ENCODE assay signal across 8 cellular contexts in genomic region chr15:89129123-89129815, GRCh38. TPM values are rescaled to one million over a fixed set of nuclear protein-coding genes. Genes with fewer than 3 reads are reported as not detected.
DNase-seq lines count a peak whose midpoint lies in the region; ATAC-seq and TF ChIP-seq lines count a peak whose summit lies in the region.

No MANE protein-coding gene starts in this region.

- H4K20me1 ChIP-seq in H9 (ENCODE audit: control insufficient read depth, insufficient read depth, insufficient read length): no peaks in the 10 kb centered on the region

- no peak overlapping the region for H2BK20ac ChIP-seq in H9 (ENCODE audit: low read depth, low read length, poor library complexity, severe bottlenecking)

- H4K5ac ChIP-seq in H9 (ENCODE audit: insufficient read length, low read depth, low read length): no peak overlapping the region

- H3K27me3 ChIP-seq in BE2C: no peaks in the 10 kb centered on the region
- no peaks in the 10 kb centered on the region for H3K27me3 ChIP-seq in H9 (ENCODE audit: insufficient read depth, low read length)
- no peaks in the 10 kb centered on the region for H3K27me3 ChIP-seq in SJCRH30
- H3K27me3 ChIP-seq in iPS DF 6.9 (ENCODE audit: control insufficient read depth, insufficient read depth, low read length): no peaks in the 10 kb centered on the region

- no CpG with 5 or more reads among the region's 3 CpGs for WGBS in H9 (ENCODE audit: extremely low coverage, insufficient read length, low lambda C conversion rate)
- WGBS in iPS DF 6.9 (ENCODE audit: insufficient coverage, insufficient read length): no CpG with 5 or more reads among the region's 3 CpGs

- H2BK12ac ChIP-seq in H9 (ENCODE audit: insufficient read length, low read depth, low read length): no peak overlapping the region

- H2BK120ac ChIP-seq in H9 (ENCODE audit: low read depth, low read length, poor library complexity, severe bottlenecking): no peak overlapping the region

- peak; percentile 91 for TF ChIP-seq CTCF in BE2C (IDR thresholded peaks at IDR 0.05; ENCODE audit: low read depth, low read length)
- TF ChIP-seq CTCF in H9 (conservative IDR thresholded peaks at IDR 0.05): peak; percentile 93

- H3K9ac ChIP-seq in H9 (ENCODE audit: extremely low read depth, insufficient read length, low read length): no peak overlapping the region

- H3K27ac ChIP-seq in H9 (ENCODE audit: insufficient read length, low read depth, low read length) (no peak overlapping the region), SJCRH30 (no peak overlapping the region), iPS DF 6.9 (ENCODE audit: low read length) (no peak overlapping the region)

- no peak overlapping the region for H3T11ph ChIP-seq in H9 (ENCODE audit: low read length)

- H3K4me1 ChIP-seq in BE2C (peaks cover 8% of the 10 kb centered on the region; the same call in 1 of the 2 replicates), H9 (ENCODE audit: insufficient read depth, low read length) (no peaks in the 10 kb centered on the region), SJCRH30 (no peaks in the 10 kb centered on the region), iPS DF 6.9 (ENCODE audit: control insufficient read depth, insufficient read depth, low read length) (no peaks in the 10 kb centered on the region; the same call in 1 of the 2 replicates)

- H3K36me3 ChIP-seq in BE2C: peaks cover 38% of the 10 kb centered on the region
- peaks cover 10% of the 10 kb centered on the region for H3K36me3 ChIP-seq in SJCRH30
- no peaks in the 10 kb centered on the region for H3K36me3 ChIP-seq in iPS DF 6.9 (ENCODE audit: control insufficient read depth, insufficient read depth, low read length)

- H3K79me2 ChIP-seq in H9 (ENCODE audit: insufficient read depth, low read length): no peaks in the 10 kb centered on the region

- ATAC-seq in HG02588 (IDR thresholded peaks at IDR 0.05; ENCODE audit: unreplicated experiment): no peak

- no peak overlapping the region for H3K4me2 ChIP-seq in H9 (ENCODE audit: insufficient read depth, insufficient read length, low read length)

- H3K9me3 ChIP-seq in BE2C (no peaks in the 10 kb centered on the region), H9 (ENCODE audit: control insufficient read depth, low read depth, low read length) (no peaks in the 10 kb centered on the region), SJCRH30 (replicated peaks) (no peaks in the 10 kb centered on the region), iPS DF 6.9 (ENCODE audit: control insufficient read depth, insufficient read depth, low read length) (no peaks in the 10 kb centered on the region)

- no peak overlapping the region for H3K56ac ChIP-seq in H9 (ENCODE audit: insufficient read length, low read depth, low read length)

- H3K18ac ChIP-seq in H9 (ENCODE audit: insufficient read length, low read depth, low read length): no peak overlapping the region

- H3K4me3 ChIP-seq in BE2C (ENCODE audit: low read depth, low read length) (no peak overlapping the region), SJCRH30 (no peak overlapping the region), iPS DF 6.9 (ENCODE audit: low read length) (no peak overlapping the region)

- no peaks in the 10 kb centered on the region for H3K79me1 ChIP-seq in H9 (ENCODE audit: insufficient read depth, low read depth, low read length, poor library complexity, severe bottlenecking)

- H2BK5ac ChIP-seq in H9 (ENCODE audit: insufficient read length, low read length): no peak overlapping the region

- no peak overlapping the region for H3K27ac Mint-ChIP-seq in H9

- H4K8ac ChIP-seq in H9 (replicated peaks; ENCODE audit: insufficient read length, low read depth, low read length): no peak overlapping the region

- H3K4ac ChIP-seq in H9 (ENCODE audit: low read depth, low read length): no peak overlapping the region

- no peak overlapping the region for H2AK5ac ChIP-seq in H9 (ENCODE audit: insufficient read length, low read length)

- H3K36me3 Mint-ChIP-seq in H9 (ENCODE audit: insufficient read depth in 1 of 3, low read depth in 3 of 3): peaks cover 0 to 4% (median 0%) of the 10 kb centered on the region in 3 experiments; a peak in 3 of 7 replicates

- no peak overlapping the region for H3K4me3 Mint-ChIP-seq in H9

- no peaks in the 10 kb centered on the region for H3K4me1 Mint-ChIP-seq in H9

- DNase-seq in BE2C (peak; percentile 73), H9 (peak; percentile 69), SJCRH30 (peak; percentile 33 to 67), iPS DF 6.9 (ENCODE audit: low read depth, low spot score) (peak; percentile 37), NCI-H128 (lab: John Stamatoyannopoulos, UW; ENCODE audit: unreplicated experiment) (no peak)
- DNase-seq in activated naive CD4-positive, alpha-beta T cell treated with anti-CD3 and anti-CD28 coated beads, Interleukin-2, amount 50 U/mL, for 16 hours: peak; percentile 62
- peak; percentile 67 for DNase-seq in stimulated activated CD4-positive, alpha-beta T cell treated with anti-CD3 and anti-CD28 coated beads, Interleukin-4, amount 100 ng/mL, for 1 hour

- no peak overlapping the region for H2BK15ac ChIP-seq in H9 (ENCODE audit: low read depth, low read length)

- no peak overlapping the region for H2AFZ ChIP-seq in H9 (ENCODE audit: low read length)

- no peak overlapping the region for H3K14ac ChIP-seq in H9 (ENCODE audit: insufficient read depth, low read length)

- H3K23ac ChIP-seq in H9 (ENCODE audit: insufficient read length, low read depth, low read length): no peak overlapping the region

- H4K91ac ChIP-seq in H9 (ENCODE audit: insufficient read length, low read depth, low read length): no peak overlapping the region

- H3K9me3 Mint-ChIP-seq in H9: no peaks in the 10 kb centered on the region

- no peaks in the 10 kb centered on the region for H3K23me2 ChIP-seq in H9 (ENCODE audit: insufficient read length, low read depth, low read length, poor library complexity, severe bottlenecking)

- H3K27me3 Mint-ChIP-seq in H9 (ENCODE audit: low read depth): no peaks in the 10 kb centered on the region

RNA-seq across cellular contexts. Expression of gene ABHD2, which starts 41.0 kb away (rescaled TPM):
- 45.7 TPM for polyA plus RNA-seq in BE2C (2012; ENCODE audit: insufficient read depth, insufficient read length, low read depth)
- total RNA-seq in H9 (2021): 15.6 and 17.5 TPM in 2 replicates
- total RNA-seq in SJCRH30 (2014; rRNA removed; shearing (Covaris generic)): 25.5 and 27.7 TPM in 2 replicates
